In genomic region chr1:8380310-8380709, GRCh38 we compare ENCODE assay signal across 7 cellular contexts.
A peak's percentile ranks its signal among the peaks of the same experiment; 100 is the strongest.
DNase-seq lines count a peak whose midpoint lies in the region; ATAC-seq and TF ChIP-seq lines count a peak whose summit lies in the region.
"Not testable (repeated sequence)": the region's sequence is repeated elsewhere in the genome, so short reads cannot be mapped to it uniquely, and the experiment has no call there.

No MANE protein-coding gene starts in this region.

- H3K9ac ChIP-seq in BLaER1; endodermal cell (ENCODE audit: extremely low read depth, low read length, poor library complexity, severe bottlenecking): not testable (repeated sequence)

- peaks cover 100% of the 10 kb centered on the region for H4K20me1 ChIP-seq in BLaER1

- WGBS in endodermal cell (ENCODE audit: insufficient coverage in 1 of 2, insufficient read length in 1 of 2), 2 experiments: 93 to 97% methylated on average over 5 to 6 of the region's 6 CpGs
- 76 to 86% (median 81%) methylated on average over 6 of the region's 6 CpGs for WGBS in heart left ventricle, 4 donors
- WGBS in thyroid gland, 2 donors: 28 to 47% methylated on average over 6 of the region's 6 CpGs

- H3K4me1 Mint-ChIP-seq in activated B cell treated with CpG ODN at 0.5 μM for 24 hours: peaks cover 61% of the 10 kb centered on the region
- peaks cover 30% of the 10 kb centered on the region for H3K4me1 Mint-ChIP-seq in endodermal cell
- H3K4me1 Mint-ChIP-seq in nephron: peaks cover 73% of the 10 kb centered on the region
- peaks cover 67% of the 10 kb centered on the region for H3K4me1 Mint-ChIP-seq in stimulated activated effector memory CD8-positive, alpha-beta T cell treated with anti-CD3 and anti-CD28 coated beads, Interleukin-12 subunit alpha, Interleukin-12 subunit beta, amount 100 ng/mL, for 72 hours

- not testable (repeated sequence) for TF ChIP-seq CTCF in activated B cell treated with CpG ODN at 0.5 μM for 24 hours (IDR thresholded peaks at IDR 0.05); endodermal cell (conservative IDR thresholded peaks at IDR 0.05); heart left ventricle (IDR thresholded peaks at IDR 0.05); nephron (IDR thresholded peaks at IDR 0.05; ENCODE audit: unreplicated experiment in 3 of 3); thyroid gland (IDR thresholded peaks at IDR 0.05)

- H3K27ac ChIP-seq in BLaER1; endodermal cell (ENCODE audit: low read depth, low read length): not testable (repeated sequence)
- H3K27ac ChIP-seq in heart left ventricle (peak overlapping the region in 8 of 12 donors; percentile 48 to 92 (median 72)), thyroid gland (peak overlapping the region; percentile 60 to 78 (median 61))

- POLR2A ChIA-PET in activated B cell treated with CpG ODN at 0.5 μM for 24 hours (lab: Charles Lee): interaction anchor here (0.6 to 0.7 kb wide), 2 partner anchors 384 to 488 kb away, joined by 4 read pairs; no protein-coding TSS in a partner anchor

- not testable (repeated sequence) for H3K9me3 ChIP-seq in BLaER1; endodermal cell (ENCODE audit: control insufficient read depth, low read length); heart left ventricle; thyroid gland

- H3K4me1 ChIP-seq in BLaER1 (peaks cover 75% of the 10 kb centered on the region), heart left ventricle (peaks cover 0 to 95% (median 83%) of the 10 kb centered on the region in 12 donors), thyroid gland (peaks cover 68 to 85% of the 10 kb centered on the region in 2 donors)
- not testable (repeated sequence) for H3K4me1 ChIP-seq in endodermal cell (ENCODE audit: control insufficient read depth, insufficient read depth, low read length)

- CTCF ChIA-PET in activated B cell treated with CpG ODN at 0.5 μM for 24 hours (lab: Charles Lee): interaction anchor here (1.5 kb wide), 1 partner anchor 10 kb away, joined by 3 read pairs; no protein-coding TSS in a partner anchor

- not testable (repeated sequence) for TF ChIP-seq POLR2A in heart left ventricle (IDR thresholded peaks at IDR 0.05); thyroid gland (IDR thresholded peaks at IDR 0.05)

- H3K27me3 ChIP-seq in BLaER1; endodermal cell (ENCODE audit: control insufficient read depth, insufficient read depth, low read length, poor library complexity, severe bottlenecking); heart left ventricle; thyroid gland: not testable (repeated sequence)

- H3K36me3 ChIP-seq in BLaER1 (peaks cover 40% of the 10 kb centered on the region), endodermal cell (ENCODE audit: control insufficient read depth, insufficient read depth, low read length) (peaks cover 40% of the 10 kb centered on the region), heart left ventricle (peaks cover 0 to 44% (median 2%) of the 10 kb centered on the region in 9 donors)
- not testable (repeated sequence) for H3K36me3 ChIP-seq in thyroid gland

- not testable (repeated sequence) for DNase-seq in activated B cell treated with CpG ODN at 0.5 μM for 24 hours; heart left ventricle; stimulated activated effector memory CD8-positive, alpha-beta T cell treated with anti-CD3 and anti-CD28 coated beads, Interleukin-12 subunit alpha, Interleukin-12 subunit beta, amount 100 ng/mL, for 72 hours (ENCODE audit: low spot score in 2 of 2)
- DNase-seq in endodermal cell (peak; percentile 24), thyroid gland (peak; percentile 51 to 57)

- H3K4me2 ChIP-seq in BLaER1: peak overlapping the region; percentile 5; the same call in 1 of the 2 replicates

- not testable (repeated sequence) for H3K27me3 Mint-ChIP-seq in activated B cell treated with CpG ODN at 0.5 μM for 24 hours; endodermal cell (ENCODE audit: insufficient read depth); nephron (ENCODE audit: low read depth)

- H3K36me3 Mint-ChIP-seq in activated B cell treated with CpG ODN at 0.5 μM for 24 hours (ENCODE audit: low read depth): peaks cover 62% of the 10 kb centered on the region
- peaks cover 23% of the 10 kb centered on the region for H3K36me3 Mint-ChIP-seq in endodermal cell (ENCODE audit: low read depth)
- H3K36me3 Mint-ChIP-seq in nephron (ENCODE audit: low read depth): peaks cover 36% of the 10 kb centered on the region
- peaks cover 13% of the 10 kb centered on the region for H3K36me3 Mint-ChIP-seq in stimulated activated effector memory CD8-positive, alpha-beta T cell treated with anti-CD3 and anti-CD28 coated beads, Interleukin-12 subunit alpha, Interleukin-12 subunit beta, amount 100 ng/mL, for 72 hours

- not testable (repeated sequence) for H3K4me3 ChIP-seq in BLaER1; endodermal cell (ENCODE audit: low read length); heart left ventricle; thyroid gland (replicated peaks in 1 of 3)

- not testable (repeated sequence) for ATAC-seq in activated B cell treated with CpG ODN at 0.5 μM for 24 hours (ENCODE audit: low read depth); heart left ventricle; stimulated activated effector memory CD8-positive, alpha-beta T cell treated with anti-CD3 and anti-CD28 coated beads, Interleukin-12 subunit alpha, Interleukin-12 subunit beta, amount 100 ng/mL, for 72 hours

- not testable (repeated sequence) for H3K4me3 Mint-ChIP-seq in activated B cell treated with CpG ODN at 0.5 μM for 24 hours; endodermal cell; nephron; stimulated activated effector memory CD8-positive, alpha-beta T cell treated with anti-CD3 and anti-CD28 coated beads, Interleukin-12 subunit alpha, Interleukin-12 subunit beta, amount 100 ng/mL, for 72 hours

- intact Hi-C loops in activated B cell treated with CpG ODN at 0.5 μM for 24 hours (cut with micrococcal nuclease); heart left ventricle (cut with DNase I); thyroid gland (cut with DNase I): not testable (repeated sequence)

- H3K27ac Mint-ChIP-seq in activated B cell treated with CpG ODN at 0.5 μM for 24 hours (peak overlapping the region; percentile 30), nephron (peak overlapping the region; percentile 77 to 95 (median 88))
- not testable (repeated sequence) for H3K27ac Mint-ChIP-seq in endodermal cell
- peak overlapping the region; percentile 48 for H3K27ac Mint-ChIP-seq in stimulated activated effector memory CD8-positive, alpha-beta T cell treated with anti-CD3 and anti-CD28 coated beads, Interleukin-12 subunit alpha, Interleukin-12 subunit beta, amount 100 ng/mL, for 72 hours

- H3K9me3 Mint-ChIP-seq in activated B cell treated with CpG ODN at 0.5 μM for 24 hours; endodermal cell; nephron; stimulated activated effector memory CD8-positive, alpha-beta T cell treated with anti-CD3 and anti-CD28 coated beads, Interleukin-12 subunit alpha, Interleukin-12 subunit beta, amount 100 ng/mL, for 72 hours: not testable (repeated sequence)
